In genomic region chr4:98143001-98143899, GRCh38 we compare ENCODE assay signal across 8 cellular contexts. TPM values are rescaled to one million over a fixed set of nuclear protein-coding genes. Genes with fewer than 3 reads are reported as not detected.
DNase-seq lines count a peak whose midpoint lies in the region; ATAC-seq, FAIRE-seq and TF ChIP-seq lines count a peak whose summit lies in the region.

TSS of gene STPG2 (minus strand) at chr4:98143476.

- WGBS in gastroesophageal sphincter (ENCODE audit: low coverage in 1 of 2), 2 donors: 2 to 7% methylated on average over 10 to 17 of the region's 44 CpGs

- H3K27ac ChIP-seq in SJCRH30: peak within 1 kb of the TSS; percentile 38; the same call in 1 of the 2 replicates
- H3K27ac ChIP-seq in gastroesophageal sphincter: peak within 1 kb of the TSS; percentile 21 to 84 (median 81)
- peak within 1 kb of the TSS; percentile 91 for H3K27ac ChIP-seq in neutrophil
- peak within 1 kb of the TSS; percentile 74 for H3K27ac ChIP-seq in substantia nigra (ENCODE audit: low read depth, low read length, poor library complexity, severe bottlenecking)

- TF ChIP-seq POLR2A in H54 (IDR thresholded peaks at IDR 0.05; ENCODE audit: low read depth, low read length) (peak; percentile 51), gastroesophageal sphincter (IDR thresholded peaks at IDR 0.05) (peak in 1 of 2 donors; percentile 19)

- H3K27ac Mint-ChIP-seq in activated naive CD4-positive, alpha-beta T cell treated with anti-CD3 and anti-CD28 coated beads for 36 hours: peak within 1 kb of the TSS; percentile 99

- peak; percentile 100 for ATAC-seq in gastroesophageal sphincter

- no peaks in the 10 kb centered on the region for H3K9me3 Mint-ChIP-seq in activated naive CD4-positive, alpha-beta T cell treated with anti-CD3 and anti-CD28 coated beads for 36 hours

- FAIRE-seq in G401.6 (lab: Jason Lieb, UNC): peak; percentile 93
- peak; percentile 68 for FAIRE-seq in H54 (lab: Jason Lieb, UNC)

- H3K27me3 Mint-ChIP-seq in activated naive CD4-positive, alpha-beta T cell treated with anti-CD3 and anti-CD28 coated beads for 36 hours (ENCODE audit: low read depth): no peaks in the 10 kb centered on the region

- H3K4me1 ChIP-seq in SJCRH30: no peaks in the 10 kb centered on the region; the same call in 1 of the 2 replicates
- peaks cover 0 to 6% (median 0%) of the 10 kb centered on the region in 3 donors for H3K4me1 ChIP-seq in gastroesophageal sphincter
- peaks cover 8 to 13% of the 10 kb centered on the region in 2 experiments for H3K4me1 ChIP-seq in neutrophil (ENCODE audit: control insufficient read depth in 1 of 2, insufficient read depth in 1 of 2, low read depth in 1 of 2, low read length in 1 of 2)

- CTCF ChIA-PET in activated naive CD4-positive, alpha-beta T cell treated with anti-CD3 and anti-CD28 coated beads for 36 hours (lab: Charles Lee): interaction anchor here (0.6 to 0.7 kb wide), 5 partner anchors 545 to 1975 kb away, joined by 3 read pairs; partner anchors contain the start of gene ADH5

- peak within 1 kb of the TSS; percentile 96 for H3K4me3 Mint-ChIP-seq in activated naive CD4-positive, alpha-beta T cell treated with anti-CD3 and anti-CD28 coated beads for 36 hours

- peak in 1 of 4 experiments; percentile 44 for TF ChIP-seq CTCF in gastroesophageal sphincter (IDR thresholded peaks at IDR 0.05)
- TF ChIP-seq CTCF in neutrophil (IDR thresholded peaks at IDR 0.05): peak; percentile 47

- no peak for TF ChIP-seq EP300 in gastroesophageal sphincter (IDR thresholded peaks at IDR 0.05)

- DNase-seq in H54 (ENCODE audit: insufficient read length, low spot score): peak; percentile 40
- DNase-seq in M059J (ENCODE audit: low read depth): peak; percentile 89
- DNase-seq in SJCRH30: peak; percentile 85 to 88
- DNase-seq in activated naive CD4-positive, alpha-beta T cell treated with anti-CD3 and anti-CD28 coated beads for 36 hours: peak; percentile 95
- DNase-seq in substantia nigra (lab: John Stamatoyannopoulos, UW): peak; percentile 56 to 94 (median 88)

- H3K4me1 Mint-ChIP-seq in activated naive CD4-positive, alpha-beta T cell treated with anti-CD3 and anti-CD28 coated beads for 36 hours (ENCODE audit: low read depth): peaks cover 19% of the 10 kb centered on the region

- no peaks in the 10 kb centered on the region for H3K36me3 Mint-ChIP-seq in activated naive CD4-positive, alpha-beta T cell treated with anti-CD3 and anti-CD28 coated beads for 36 hours (ENCODE audit: low read depth)

- H3K4me3 ChIP-seq in SJCRH30 (peak within 1 kb of the TSS; percentile 59), gastroesophageal sphincter (peak within 1 kb of the TSS; percentile 67 to 68), neutrophil (ENCODE audit: low read depth in 1 of 2, low read length in 1 of 2) (peak within 1 kb of the TSS; percentile 96)

- intact Hi-C loops in activated naive CD4-positive, alpha-beta T cell treated with anti-CD3 and anti-CD28 coated beads for 36 hours (cut with micrococcal nuclease): loop anchor here (1.0 to 10.0 kb wide), 14 partner anchors 118 to 1804 kb away; partner anchors contain the start of genes ADH5, DNAJB14, EIF4E and METAP1

- H3K27me3 ChIP-seq in SJCRH30 (no peaks in the 10 kb centered on the region), gastroesophageal sphincter (no peaks in the 10 kb centered on the region), neutrophil (no peaks in the 10 kb centered on the region)

- no peaks in the 10 kb centered on the region for H3K36me3 ChIP-seq in SJCRH30
- H3K36me3 ChIP-seq in gastroesophageal sphincter: no peaks in the 10 kb centered on the region
- no peaks in the 10 kb centered on the region for H3K36me3 ChIP-seq in neutrophil

- H3K9me3 ChIP-seq in SJCRH30 (replicated peaks) (no peaks in the 10 kb centered on the region), gastroesophageal sphincter (no peaks in the 10 kb centered on the region), neutrophil (no peaks in the 10 kb centered on the region)

RNA-seq across cellular contexts. Expression of gene STPG2, which starts in this region (rescaled TPM):
- not detected in 2 replicates for total RNA-seq in M059J (2014; rRNA removed; shearing (Covaris generic))
- not detected in 2 replicates for total RNA-seq in SJCRH30 (2014; rRNA removed; shearing (Covaris generic))
- not detected for total RNA-seq in activated naive CD4-positive, alpha-beta T cell treated with anti-CD3 and anti-CD28 coated beads for 36 hours
- total RNA-seq in gastroesophageal sphincter: under 1 TPM in 2 of 4 donors, not detected in 2; 0.13 to 0.62 TPM

Comparison
In these comparisons a context has a peak if more than half of its experiments do, and no peak if none do; other contexts are left out.
1. Peak in every context shown above with its lines: DNase-seq, ATAC-seq, H3K4me3 ChIP-seq and H3K27ac ChIP-seq.
2. Peak in DNase-seq in M059J; RNA of the gene not detected or under 1 TPM.
3. Peak in DNase-seq, H3K4me3 ChIP-seq and H3K27ac ChIP-seq in SJCRH30; RNA of the gene not detected or under 1 TPM.
4. Peak in DNase-seq in activated naive CD4-positive, alpha-beta T cell treated with anti-CD3 and anti-CD28 coated beads for 36 hours; RNA of the gene not detected or under 1 TPM.
5. Peak in ATAC-seq, H3K4me3 ChIP-seq and H3K27ac ChIP-seq in gastroesophageal sphincter; RNA of the gene not detected or under 1 TPM.
6. DNase-seq: peak in every context shown above with its lines; median percentile 95 in activated naive CD4-positive, alpha-beta T cell treated with anti-CD3 and anti-CD28 coated beads for 36 hours; 89 in M059J; 88 in substantia nigra; 86 in SJCRH30; 40 in H54.
7. H3K27ac ChIP-seq: peak in every context shown above with its lines; median percentile 91 in neutrophil; 81 in gastroesophageal sphincter; 74 in substantia nigra; 38 in SJCRH30.